In genomic region chr7:151167197-151167911, GRCh38 we compare ENCODE assay signal across 1 cellular context.
TF ChIP-seq lines count a peak whose summit lies in the region.

Gene GBX1 (minus strand): TSS chr7:151167694. CDS start chr7:151167548, 146 bp downstream.

TF ChIP-seq in WTC11, 78 proteins besides CTCF, POLR2A, EP300 and RAD21 (continued from another document):
- TF ChIP-seq HMGXB4 (CRISPR knock-in tag; IDR thresholded peaks at IDR 0.05) (peak; percentile 42; the same call in 1 of the 2 replicates), PRRX2 (CRISPR knock-in tag; IDR thresholded peaks at IDR 0.05) (no peak), NR1H2 (CRISPR knock-in tag; IDR thresholded peaks at IDR 0.05) (no peak)
